In genomic region chr1:156499194-156499702, GRCh38 we compare ENCODE assay signal across 8 cellular contexts.
DNase-seq lines count a peak whose midpoint lies in the region; ATAC-seq and TF ChIP-seq lines count a peak whose summit lies in the region.

No MANE protein-coding gene starts in this region.

- peak overlapping the region; percentile 98; the same call in 1 of the 2 replicates for H3K27ac ChIP-seq in VCaP
- H3K27ac ChIP-seq in skin epidermis = peak overlapping the region in 20 of 21 experiments; percentile 96 to 100 (median 100)

- DNase-seq in HCEC 1CT = peak; percentile 17
- peak; percentile 23 for DNase-seq in glomerular visceral epithelial cell (ENCODE audit: extremely low spot score)
- no peak for DNase-seq in pons (ENCODE audit: low spot score)
- no peak for DNase-seq in NOMO-1 treated with DMSO at 0.1 percent for 48 hours (lab: John Stamatoyannopoulos, UW; ENCODE audit: unreplicated experiment)
- DNase-seq in NCI-H1105 (lab: John Stamatoyannopoulos, UW) = no peak

- H3K4me3 ChIP-seq in skin epidermis = peak overlapping the region; percentile 68 to 98 (median 97)

- ATAC-seq in activated CD4-positive, CD25-positive, alpha-beta regulatory T cell treated with anti-CD3 and anti-CD28 coated beads, Interleukin-2, amount 50 U/mL, for 24 hours = no peak

- no peak for TF ChIP-seq CTCF in VCaP (conservative IDR thresholded peaks at IDR 0.05)

Comparison
In these comparisons a context has a peak if more than half of its experiments do, and no peak if none do; other contexts are left out.
1. DNase-seq: peak in HCEC 1CT (single experiment) and glomerular visceral epithelial cell (single experiment); none in pons (single experiment), NOMO-1 treated with DMSO at 0.1 percent for 48 hours (single experiment) and NCI-H1105 (single experiment).